13 cellular contexts compared by ENCODE assay signal in genomic region chr2:145066151-145066661, GRCh38.
DNase-seq lines count a peak whose midpoint lies in the region; ATAC-seq and TF ChIP-seq lines count a peak whose summit lies in the region.
"Had no signal": no experiment of that assay in that cellular context is flagged by ENCODE, and none has a peak within 500 bp of the region (broad histone marks: within the 10 kb centered on the region; RNA-seq: fewer than 3 reads in every experiment).

No MANE protein-coding gene starts in this region.

- in situ Hi-C loops in gastrocnemius medialis (cut with MboI; ENCODE audit: low sequenced_read_pairs in 4 of 4): no loop called here

- H3K36me3 ChIP-seq in gastrocnemius medialis: no peaks in the 10 kb centered on the region

- H3K27me3 ChIP-seq in layer of hippocampus (ENCODE audit: control insufficient read depth, insufficient read depth, low read length) (no peaks in the 10 kb centered on the region), gastrocnemius medialis (no peaks in the 10 kb centered on the region)

- peak; percentile 57 to 64 for ATAC-seq in gastrocnemius medialis
- ATAC-seq in GM21528 (IDR thresholded peaks at IDR 0.05; ENCODE audit: low FRiP score, unreplicated experiment): no peak
- ATAC-seq: natural killer cell had no signal

- TF ChIP-seq POLR2A in gastrocnemius medialis (IDR thresholded peaks at IDR 0.05): no peak

- H3K4me3 ChIP-seq in choroid plexus epithelial cell (ENCODE audit: low read depth, low read length) (no peak overlapping the region), gastrocnemius medialis (peak overlapping the region in 1 of 4 donors; percentile 22)

- intact Hi-C loops in gastrocnemius medialis (cut with DNase I; ENCODE audit: low total_unique reads): no loop called here

- no peak overlapping the region for H3K4me3 Mint-ChIP-seq in immature natural killer cell
- H3K4me3 Mint-ChIP-seq: activated naive CD4-positive, alpha-beta T cell treated with anti-CD3 and anti-CD28 coated beads, Interleukin-2, amount 50 U/mL, for 24 hours; natural killer cell; stimulated activated naive CD8-positive, alpha-beta T cell treated with anti-CD3 and anti-CD28 coated beads, Interleukin-15, Interleukin-2, amounts not matched to agents 100 ng/mL and 50 ng/mL, for 24 hours had no signal

- H3K4me1 Mint-ChIP-seq in immature natural killer cell: no peaks in the 10 kb centered on the region
- H3K4me1 Mint-ChIP-seq: activated naive CD4-positive, alpha-beta T cell treated with anti-CD3 and anti-CD28 coated beads, Interleukin-2, amount 50 U/mL, for 24 hours had no signal

- peaks cover 0 to 4% (median 0%) of the 10 kb centered on the region in 6 donors for H3K9me3 Mint-ChIP-seq in immature natural killer cell

- H3K9me3 ChIP-seq in gastrocnemius medialis: no peaks in the 10 kb centered on the region

- DNase-seq in AG08395 (ENCODE audit: low spot score) (peak; percentile 25), choroid plexus epithelial cell (ENCODE audit: low read depth) (peak; percentile 50), gastrocnemius medialis (no peak), immature natural killer cell (no peak), KG1 (lab: John Stamatoyannopoulos, UW) (no peak), dedifferentiated amniotic fluid mesenchymal stem cell (ENCODE audit: extremely low spot score) (no peak)
- DNase-seq: activated CD4-positive, alpha-beta T cell treated with anti-CD3 and anti-CD28 coated beads, Interleukin-2, amount 50 U/mL, for 48 hours; natural killer cell; T-helper 2 cell had no signal

- H3K27me3 Mint-ChIP-seq in immature natural killer cell (ENCODE audit: low read depth in 3 of 3): peaks cover 0 to 3% (median 0%) of the 10 kb centered on the region in 3 donors
- H3K27me3 Mint-ChIP-seq: activated naive CD4-positive, alpha-beta T cell treated with anti-CD3 and anti-CD28 coated beads, Interleukin-2, amount 50 U/mL, for 24 hours had no signal

- H3K27ac Mint-ChIP-seq in immature natural killer cell: no peak overlapping the region
- H3K27ac Mint-ChIP-seq: activated naive CD4-positive, alpha-beta T cell treated with anti-CD3 and anti-CD28 coated beads, Interleukin-2, amount 50 U/mL, for 24 hours; natural killer cell; stimulated activated naive CD8-positive, alpha-beta T cell treated with anti-CD3 and anti-CD28 coated beads, Interleukin-15, Interleukin-2, amounts not matched to agents 100 ng/mL and 50 ng/mL, for 24 hours had no signal

- no peaks in the 10 kb centered on the region for H3K4me1 ChIP-seq in gastrocnemius medialis

- TF ChIP-seq CTCF in choroid plexus epithelial cell (conservative IDR thresholded peaks at IDR 0.05; ENCODE audit: low read depth, low read length) (no peak), gastrocnemius medialis (IDR thresholded peaks at IDR 0.05 in 4 of 5, conservative IDR thresholded peaks at IDR 0.05 in 1 of 5) (no peak)

- H3K27ac ChIP-seq in layer of hippocampus (ENCODE audit: low read depth, low read length) (peak overlapping the region; percentile 90), gastrocnemius medialis (peak overlapping the region; percentile 58 to 78 (median 64))

- peaks cover 0 to 4% (median 0%) of the 10 kb centered on the region in 3 donors for H3K36me3 Mint-ChIP-seq in immature natural killer cell
- H3K36me3 Mint-ChIP-seq: activated naive CD4-positive, alpha-beta T cell treated with anti-CD3 and anti-CD28 coated beads, Interleukin-2, amount 50 U/mL, for 24 hours; natural killer cell had no signal

Comparison
In these comparisons a context has a peak if more than half of its experiments do, and no peak if none do; other contexts are left out.
1. DNase-seq: peak in AG08395 (single experiment) and choroid plexus epithelial cell (single experiment); none in gastrocnemius medialis (0 of 2), immature natural killer cell (0 of 3), KG1 (single experiment) and dedifferentiated amniotic fluid mesenchymal stem cell (single experiment).